Comparison of ENCODE assay signal across 31 cellular contexts in the genomic region with DNA sequence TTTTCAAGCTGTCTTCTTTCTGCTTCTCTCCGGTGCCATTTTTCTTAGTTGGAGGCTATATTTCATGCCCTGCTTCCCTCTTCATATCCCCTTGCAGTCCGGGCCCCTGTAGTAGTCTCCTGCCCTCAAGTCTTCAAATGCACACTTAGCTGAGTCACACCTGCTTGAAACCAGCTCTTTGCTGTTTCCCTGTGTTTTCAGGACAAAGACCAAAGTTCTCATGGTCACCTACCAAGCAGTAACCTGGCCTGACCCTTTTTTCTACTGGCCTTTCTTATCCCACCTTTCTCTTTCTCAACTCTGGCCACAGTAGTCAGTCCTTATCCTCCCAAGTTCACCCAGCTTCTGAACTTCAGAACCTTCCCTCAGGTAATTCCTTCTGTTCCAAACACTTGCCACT. TPM values are rescaled to one million over a fixed set of nuclear protein-coding genes. Genes with fewer than 3 reads are reported as not detected.
DNase-seq lines count a peak whose midpoint lies in the region; ATAC-seq and TF ChIP-seq lines count a peak whose summit lies in the region.
"Had no signal": no experiment of that assay in that cellular context is flagged by ENCODE, and none has a peak within 500 bp of the region (broad histone marks: within the 10 kb centered on the region; RNA-seq: fewer than 3 reads in every experiment).

No MANE protein-coding gene starts in this region.

- WGBS in gastroesophageal sphincter (ENCODE audit: low coverage in 1 of 2), 2 donors: 100% methylated on average over 2 of the region's 2 CpGs

- no peak overlapping the region for H3K4me3 ChIP-seq in CD8-positive, alpha-beta T cell (ENCODE audit: low read depth, low read length)
- H3K4me3 ChIP-seq in gastroesophageal sphincter: no peak overlapping the region
- H3K4me3 ChIP-seq: K562, Peyer's patch, tibial artery had no signal

- H3K4me3 Mint-ChIP-seq in activated CD4-positive, alpha-beta memory T cell treated with anti-CD3 and anti-CD28 coated beads, Interleukin-2, amount 10 ng/mL, durations not matched to agents 7 days and 5 days: no peak overlapping the region
- no peak overlapping the region for H3K4me3 Mint-ChIP-seq in activated CD4-positive, alpha-beta memory T cell treated with anti-CD3 and anti-CD28 coated beads for 36 hours
- H3K4me3 Mint-ChIP-seq in CD8-positive, alpha-beta T cell: no peak overlapping the region
- H3K4me3 Mint-ChIP-seq in activated T-helper 17 cell treated with anti-CD3 and anti-CD28 coated beads, Interleukin-2, amount 50 U/mL, for 72 hours: no peak overlapping the region
- H3K4me3 Mint-ChIP-seq in naive B cell: no peak overlapping the region
- H3K4me3 Mint-ChIP-seq: activated naive CD4-positive, alpha-beta T cell treated with anti-CD3 and anti-CD28 coated beads, Interleukin-2, amount 50 U/mL, for 24 hours had no signal

- H3K36me3 ChIP-seq in CD8-positive, alpha-beta T cell (ENCODE audit: insufficient read depth, low read length): peaks cover 47% of the 10 kb centered on the region
- peaks cover 0 to 99% of the 10 kb centered on the region in 2 donors for H3K36me3 ChIP-seq in gastroesophageal sphincter

- no peak for TF ChIP-seq EP300 in gastroesophageal sphincter (IDR thresholded peaks at IDR 0.05)

- H3K4me1 Mint-ChIP-seq in activated CD4-positive, alpha-beta memory T cell treated with anti-CD3 and anti-CD28 coated beads, Interleukin-2, amount 10 ng/mL, durations not matched to agents 7 days and 5 days: peaks cover 2% of the 10 kb centered on the region
- H3K4me1 Mint-ChIP-seq in activated CD4-positive, alpha-beta memory T cell treated with anti-CD3 and anti-CD28 coated beads for 36 hours (ENCODE audit: low read depth): no peaks in the 10 kb centered on the region
- H3K4me1 Mint-ChIP-seq in CD8-positive, alpha-beta T cell (ENCODE audit: low read depth): no peaks in the 10 kb centered on the region
- H3K4me1 Mint-ChIP-seq in activated T-helper 17 cell treated with anti-CD3 and anti-CD28 coated beads, Interleukin-2, amount 50 U/mL, for 72 hours: peaks cover 3% of the 10 kb centered on the region
- H3K4me1 Mint-ChIP-seq in naive B cell: no peaks in the 10 kb centered on the region
- H3K4me1 Mint-ChIP-seq: activated naive CD4-positive, alpha-beta T cell treated with anti-CD3 and anti-CD28 coated beads, Interleukin-2, amount 50 U/mL, for 24 hours had no signal

- H3K9me3 Mint-ChIP-seq in activated CD4-positive, alpha-beta memory T cell treated with anti-CD3 and anti-CD28 coated beads, Interleukin-2, amount 10 ng/mL, durations not matched to agents 7 days and 5 days: no peaks in the 10 kb centered on the region
- no peaks in the 10 kb centered on the region for H3K9me3 Mint-ChIP-seq in activated CD4-positive, alpha-beta memory T cell treated with anti-CD3 and anti-CD28 coated beads for 36 hours
- no peaks in the 10 kb centered on the region for H3K9me3 Mint-ChIP-seq in CD8-positive, alpha-beta T cell
- H3K9me3 Mint-ChIP-seq in activated T-helper 17 cell treated with anti-CD3 and anti-CD28 coated beads, Interleukin-2, amount 50 U/mL, for 72 hours: no peaks in the 10 kb centered on the region
- H3K9me3 Mint-ChIP-seq in naive B cell: no peaks in the 10 kb centered on the region
- H3K9me3 Mint-ChIP-seq: activated naive CD4-positive, alpha-beta T cell treated with anti-CD3 and anti-CD28 coated beads, Interleukin-2, amount 50 U/mL, for 24 hours had no signal

- H3K4me1 ChIP-seq in CD8-positive, alpha-beta T cell (ENCODE audit: insufficient read depth, low read length): no peaks in the 10 kb centered on the region
- H3K4me1 ChIP-seq in gastroesophageal sphincter: no peaks in the 10 kb centered on the region
- H3K4me1 ChIP-seq: foreskin keratinocyte, Peyer's patch, tibial artery had no signal

- H3K27ac ChIP-seq in CD8-positive, alpha-beta T cell (ENCODE audit: low read depth, low read length): no peak overlapping the region
- H3K27ac ChIP-seq in gastroesophageal sphincter: no peak overlapping the region
- H3K27ac ChIP-seq: foreskin keratinocyte, tibial artery had no signal

- H3K27ac Mint-ChIP-seq in activated CD4-positive, alpha-beta memory T cell treated with anti-CD3 and anti-CD28 coated beads, Interleukin-2, amount 10 ng/mL, durations not matched to agents 7 days and 5 days: peak overlapping the region; percentile 5
- no peak overlapping the region for H3K27ac Mint-ChIP-seq in activated CD4-positive, alpha-beta memory T cell treated with anti-CD3 and anti-CD28 coated beads for 36 hours
- peak overlapping the region; percentile 55 for H3K27ac Mint-ChIP-seq in CD8-positive, alpha-beta T cell
- peak overlapping the region; percentile 60 for H3K27ac Mint-ChIP-seq in activated T-helper 17 cell treated with anti-CD3 and anti-CD28 coated beads, Interleukin-2, amount 50 U/mL, for 72 hours
- peak overlapping the region in 4 of 6 donors; percentile 15 to 77 (median 32) for H3K27ac Mint-ChIP-seq in naive B cell
- H3K27ac Mint-ChIP-seq: activated naive CD4-positive, alpha-beta T cell treated with anti-CD3 and anti-CD28 coated beads, Interleukin-2, amount 50 U/mL, for 24 hours had no signal

- H3K36me3 Mint-ChIP-seq in activated CD4-positive, alpha-beta memory T cell treated with anti-CD3 and anti-CD28 coated beads, Interleukin-2, amount 10 ng/mL, durations not matched to agents 7 days and 5 days (ENCODE audit: low read depth): peaks cover 61% of the 10 kb centered on the region
- peaks cover 49% of the 10 kb centered on the region for H3K36me3 Mint-ChIP-seq in activated CD4-positive, alpha-beta memory T cell treated with anti-CD3 and anti-CD28 coated beads for 36 hours
- peaks cover 84% of the 10 kb centered on the region for H3K36me3 Mint-ChIP-seq in CD8-positive, alpha-beta T cell
- no peaks in the 10 kb centered on the region for H3K36me3 Mint-ChIP-seq in activated T-helper 17 cell treated with anti-CD3 and anti-CD28 coated beads, Interleukin-2, amount 50 U/mL, for 72 hours (ENCODE audit: low read depth)
- peaks cover 27 to 31% of the 10 kb centered on the region in 2 donors for H3K36me3 Mint-ChIP-seq in naive B cell

- H3K27me3 Mint-ChIP-seq in activated CD4-positive, alpha-beta memory T cell treated with anti-CD3 and anti-CD28 coated beads, Interleukin-2, amount 10 ng/mL, durations not matched to agents 7 days and 5 days: no peaks in the 10 kb centered on the region
- H3K27me3 Mint-ChIP-seq in activated CD4-positive, alpha-beta memory T cell treated with anti-CD3 and anti-CD28 coated beads for 36 hours: no peaks in the 10 kb centered on the region
- H3K27me3 Mint-ChIP-seq in CD8-positive, alpha-beta T cell (ENCODE audit: low read depth): no peaks in the 10 kb centered on the region
- H3K27me3 Mint-ChIP-seq in activated T-helper 17 cell treated with anti-CD3 and anti-CD28 coated beads, Interleukin-2, amount 50 U/mL, for 72 hours: no peaks in the 10 kb centered on the region
- no peaks in the 10 kb centered on the region for H3K27me3 Mint-ChIP-seq in naive B cell
- H3K27me3 Mint-ChIP-seq: activated naive CD4-positive, alpha-beta T cell treated with anti-CD3 and anti-CD28 coated beads, Interleukin-2, amount 50 U/mL, for 24 hours had no signal

- POLR2A ChIA-PET in activated CD4-positive, alpha-beta memory T cell treated with anti-CD3 and anti-CD28 coated beads, Interleukin-2, amount 10 ng/mL, durations not matched to agents 7 days and 5 days (lab: Charles Lee): no interaction called here
- POLR2A ChIA-PET in activated CD4-positive, alpha-beta memory T cell treated with anti-CD3 and anti-CD28 coated beads for 36 hours (lab: Charles Lee): no interaction called here
- POLR2A ChIA-PET in CD8-positive, alpha-beta T cell (lab: Charles Lee): no interaction called here

- no peaks in the 10 kb centered on the region for H3K27me3 ChIP-seq in CD8-positive, alpha-beta T cell (ENCODE audit: insufficient read depth, low read length)
- no peaks in the 10 kb centered on the region for H3K27me3 ChIP-seq in gastroesophageal sphincter
- H3K27me3 ChIP-seq: foreskin keratinocyte, Peyer's patch, tibial artery had no signal

- H3K9me3 ChIP-seq in CD8-positive, alpha-beta T cell (ENCODE audit: low read length): no peaks in the 10 kb centered on the region
- H3K9me3 ChIP-seq in gastroesophageal sphincter: no peaks in the 10 kb centered on the region
- H3K9me3 ChIP-seq: Peyer's patch, tibial artery had no signal

- CTCF ChIA-PET in activated CD4-positive, alpha-beta memory T cell treated with anti-CD3 and anti-CD28 coated beads, Interleukin-2, amount 10 ng/mL, durations not matched to agents 7 days and 5 days (lab: Charles Lee): interaction anchor here (0.6 kb wide), 1 partner anchor 44 kb away, joined by 3 read pairs; no protein-coding TSS in a partner anchor
- CTCF ChIA-PET in activated CD4-positive, alpha-beta memory T cell treated with anti-CD3 and anti-CD28 coated beads for 36 hours (lab: Charles Lee): no interaction called here
- CTCF ChIA-PET in CD8-positive, alpha-beta T cell (lab: Charles Lee): no interaction called here

- no peak for TF ChIP-seq POLR2A in gastroesophageal sphincter (IDR thresholded peaks at IDR 0.05)

- no peak for DNase-seq in activated CD4-positive, alpha-beta memory T cell treated with anti-CD3 and anti-CD28 coated beads, Interleukin-2, amount 10 ng/mL, durations not matched to agents 7 days and 5 days
- no peak for DNase-seq in activated CD4-positive, alpha-beta memory T cell treated with anti-CD3 and anti-CD28 coated beads for 36 hours
- DNase-seq in CD8-positive, alpha-beta T cell: no peak
- no peak for DNase-seq in naive B cell
- DNase-seq in foreskin melanocyte: no peak
- DNase-seq: activated T-cell treated with anti-CD3 and anti-CD28 coated beads, Interleukin-2, amount 50 U/mL, for 48 hours; caudate nucleus; cortex of kidney; foreskin keratinocyte; H7; NCI-H1105; NCI-H2029; NCI-H526; NK-92 treated with Interleukin-12 subunit alpha and Interleukin-12 subunit beta, amount 100 ng/mL, for 24 hours; occipital lobe; Peyer's patch; SHP77 treated with DMSO at 0.1 percent for 48 hours; tibial artery had no signal

- intact Hi-C loops in activated CD4-positive, alpha-beta memory T cell treated with anti-CD3 and anti-CD28 coated beads for 36 hours (cut with micrococcal nuclease): no loop called here
- intact Hi-C loops in CD8-positive, alpha-beta T cell (cut with DNase I, micrococcal nuclease): no loop called here

- no peak for TF ChIP-seq CTCF in CD8-positive, alpha-beta T cell (IDR thresholded peaks at IDR 0.05)
- no peak for TF ChIP-seq CTCF in gastroesophageal sphincter (IDR thresholded peaks at IDR 0.05)

- no peak for ATAC-seq in CD8-positive, alpha-beta T cell
- no peak for ATAC-seq in activated T-helper 17 cell treated with anti-CD3 and anti-CD28 coated beads, Interleukin-2, amount 50 U/mL, for 72 hours (replicated peaks)
- ATAC-seq in naive B cell (ENCODE audit: low read depth in 2 of 2): no peak
- ATAC-seq in GM18858 (IDR thresholded peaks at IDR 0.05; ENCODE audit: unreplicated experiment): no peak
- no peak for ATAC-seq in gastroesophageal sphincter
- ATAC-seq: esophagus mucosa, foreskin keratinocyte, K562 had no signal

RNA-seq across cellular contexts. Expression of gene GLUD1, which starts 28.5 kb away (rescaled TPM):
- 100 to 1,000 TPM; 111 to 121 TPM for total RNA-seq in activated CD4-positive, alpha-beta memory T cell treated with anti-CD3 and anti-CD28 coated beads, Interleukin-2, amount 10 ng/mL, durations not matched to agents 7 days and 5 days
- total RNA-seq in activated CD4-positive, alpha-beta memory T cell treated with anti-CD3 and anti-CD28 coated beads for 36 hours: 100 to 1,000 TPM; 174 to 180 TPM
- total RNA-seq in CD8-positive, alpha-beta T cell: 10 to 100 TPM; 69.5 to 70.5 TPM
- total RNA-seq in activated T-helper 17 cell treated with anti-CD3 and anti-CD28 coated beads, Interleukin-2, amount 50 U/mL, for 72 hours: 100 to 1,000 TPM; 134 to 176 TPM
- 100 to 1,000 TPM in 4 of 6 donors, 10 to 100 TPM in 2; 90.7 to 158 (median 104) TPM for polyA plus RNA-seq in naive B cell (ENCODE audit: low read depth in 6 of 6)
- total RNA-seq in gastroesophageal sphincter: 100 to 1,000 TPM; 155 to 214 (median 155) TPM

RNA-seq across cellular contexts. Expression of gene SHLD2, which starts 28.8 kb away (rescaled TPM):
- 10 to 100 TPM; 31.0 to 31.4 TPM for total RNA-seq in activated CD4-positive, alpha-beta memory T cell treated with anti-CD3 and anti-CD28 coated beads, Interleukin-2, amount 10 ng/mL, durations not matched to agents 7 days and 5 days
- total RNA-seq in activated CD4-positive, alpha-beta memory T cell treated with anti-CD3 and anti-CD28 coated beads for 36 hours: 10 to 100 TPM; 32.2 to 32.6 TPM
- 10 to 100 TPM; 16.3 to 16.6 TPM for total RNA-seq in CD8-positive, alpha-beta T cell
- total RNA-seq in activated T-helper 17 cell treated with anti-CD3 and anti-CD28 coated beads, Interleukin-2, amount 50 U/mL, for 72 hours: 10 to 100 TPM; 27.6 to 41.5 TPM
- 10 to 100 TPM in 5 of 6 donors, 1 to 10 TPM in 1; 8.6 to 18.1 (median 14.9) TPM for polyA plus RNA-seq in naive B cell (ENCODE audit: low read depth in 6 of 6)
- 10 to 100 TPM; 21.2 to 31.0 (median 26.6) TPM for total RNA-seq in gastroesophageal sphincter

RNA-seq across cellular contexts. Expression of gene FAM25A, which starts 46.1 kb away (rescaled TPM):
- total RNA-seq in activated CD4-positive, alpha-beta memory T cell treated with anti-CD3 and anti-CD28 coated beads, Interleukin-2, amount 10 ng/mL, durations not matched to agents 7 days and 5 days: not detected
- total RNA-seq in activated CD4-positive, alpha-beta memory T cell treated with anti-CD3 and anti-CD28 coated beads for 36 hours: not detected
- total RNA-seq in CD8-positive, alpha-beta T cell: not detected
- not detected for total RNA-seq in activated T-helper 17 cell treated with anti-CD3 and anti-CD28 coated beads, Interleukin-2, amount 50 U/mL, for 72 hours
- not detected for polyA plus RNA-seq in naive B cell (ENCODE audit: low read depth in 6 of 6)
- total RNA-seq in gastroesophageal sphincter: not detected
- total RNA-seq: astrocyte, H7, HT1080, K562, M059J, mesenteric fat pad, myocyte, occipital lobe, Peyer's patch, pulmonary artery endothelial cell, skeletal muscle tissue had no signal
- polyA plus RNA-seq: K562 had no signal
